ENCODE assay signal across 22 cellular contexts in genomic region chr14:59176764-59177163, GRCh38.
"Had no signal": no experiment of that assay in that cellular context is flagged by ENCODE, and none has a peak within 500 bp of the region (broad histone marks: within the 10 kb centered on the region; RNA-seq: fewer than 3 reads in every experiment).

No MANE protein-coding gene starts in this region.

- H3K9me3 Mint-ChIP-seq: activated CD4-positive, alpha-beta T cell treated with anti-CD3 and anti-CD28 coated beads, Interleukin-2, amount 10 ng/mL, durations not matched to agents 7 days and 5 days; activated CD8-positive, alpha-beta T cell treated with anti-CD3 and anti-CD28 coated beads for 36 hours; activated naive CD4-positive, alpha-beta T cell treated with anti-CD3 and anti-CD28 coated beads, Interleukin-2, amount 10 ng/mL, durations not matched to agents 7 days and 5 days; brain; dendritic cell treated with granulocyte-macrophage colony-stimulating factor and Interleukin-4, amounts not matched to agents 40 ng/mL and 50 ng/mL, for 4 days; memory B cell; natural killer cell treated with Interleukin-12 subunit alpha and Interleukin-12 subunit beta and Interleukin-15 and Interleukin-18, amount 100 ng/mL, for 72 hours; T-cell had no signal

- H3K4me1 Mint-ChIP-seq: activated CD4-positive, alpha-beta T cell treated with anti-CD3 and anti-CD28 coated beads, Interleukin-2, amount 10 ng/mL, durations not matched to agents 7 days and 5 days; activated naive CD4-positive, alpha-beta T cell treated with anti-CD3 and anti-CD28 coated beads, Interleukin-2, amount 10 ng/mL, durations not matched to agents 7 days and 5 days; T-cell had no signal

- H3K36me3 Mint-ChIP-seq: activated CD8-positive, alpha-beta memory T cell treated with anti-CD3 and anti-CD28 coated beads, Interleukin-2, amount 10 ng/mL, durations not matched to agents 7 days and 5 days; activated naive CD4-positive, alpha-beta T cell treated with anti-CD3 and anti-CD28 coated beads, Interleukin-2, amount 10 ng/mL, durations not matched to agents 7 days and 5 days; brain; natural killer cell treated with Interleukin-12 subunit alpha and Interleukin-12 subunit beta and Interleukin-15 and Interleukin-18, amount 100 ng/mL, for 72 hours; T-cell had no signal

- H3K27ac ChIP-seq: spleen, transverse colon, uterus, WERI-Rb-1 had no signal

- H3K4me3 ChIP-seq: spleen, transverse colon, uterus had no signal

- H3K9me3 ChIP-seq: spleen, transverse colon, uterus had no signal

- H3K27me3 Mint-ChIP-seq: brain; dendritic cell treated with granulocyte-macrophage colony-stimulating factor and Interleukin-4, amounts not matched to agents 40 ng/mL and 50 ng/mL, for 4 days had no signal

- DNase-seq: activated CD4-positive, alpha-beta T cell treated with anti-CD3 and anti-CD28 coated beads, Interleukin-2, amount 10 ng/mL, durations not matched to agents 7 days and 5 days; activated CD4-positive, CD25-positive, alpha-beta regulatory T cell treated with anti-CD3 and anti-CD28 coated beads, Interleukin-2, amount 50 U/mL, for 72 hours; activated CD8-positive, alpha-beta memory T cell treated with anti-CD3 and anti-CD28 coated beads, Interleukin-2, amount 10 ng/mL, durations not matched to agents 7 days and 5 days; activated CD8-positive, alpha-beta T cell treated with anti-CD3 and anti-CD28 coated beads for 36 hours; activated effector memory CD4-positive, alpha-beta T cell treated with anti-CD3 and anti-CD28 coated beads, Interleukin-2, amount 50 U/mL, for 16 hours; activated naive CD4-positive, alpha-beta T cell treated with anti-CD3 and anti-CD28 coated beads, Interleukin-2, amount 10 ng/mL, durations not matched to agents 7 days and 5 days; activated T-cell treated with anti-CD3 and anti-CD28 coated beads for 4 hours; anterior cingulate cortex; effector CD4-positive, alpha-beta T cell; head of caudate nucleus; posterior cingulate gyrus; spleen; stimulated activated CD4-positive, alpha-beta T cell treated with anti-CD3 and anti-CD28 coated beads, Interleukin-4, amount 100 ng/mL, for 24 hours; stimulated activated naive CD4-positive, alpha-beta T cell treated with Interleukin-2 at 50 U/mL for 16 hours; T-cell; transverse colon; uterus; WERI-Rb-1 had no signal

- H3K27me3 ChIP-seq: spleen, transverse colon, uterus had no signal

- H3K4me3 Mint-ChIP-seq: activated CD4-positive, alpha-beta T cell treated with anti-CD3 and anti-CD28 coated beads, Interleukin-2, amount 10 ng/mL, durations not matched to agents 7 days and 5 days; activated CD8-positive, alpha-beta memory T cell treated with anti-CD3 and anti-CD28 coated beads, Interleukin-2, amount 10 ng/mL, durations not matched to agents 7 days and 5 days; activated CD8-positive, alpha-beta T cell treated with anti-CD3 and anti-CD28 coated beads for 36 hours; activated naive CD4-positive, alpha-beta T cell treated with anti-CD3 and anti-CD28 coated beads, Interleukin-2, amount 10 ng/mL, durations not matched to agents 7 days and 5 days; brain; dendritic cell treated with granulocyte-macrophage colony-stimulating factor and Interleukin-4, amounts not matched to agents 40 ng/mL and 50 ng/mL, for 4 days; memory B cell; natural killer cell treated with Interleukin-12 subunit alpha and Interleukin-12 subunit beta and Interleukin-15 and Interleukin-18, amount 100 ng/mL, for 72 hours; T-cell had no signal

- H3K36me3 ChIP-seq: spleen, transverse colon, uterus, WERI-Rb-1 had no signal

- ATAC-seq: activated CD8-positive, alpha-beta memory T cell treated with anti-CD3 and anti-CD28 coated beads, Interleukin-2, amount 10 ng/mL, durations not matched to agents 7 days and 5 days; activated CD8-positive, alpha-beta T cell treated with anti-CD3 and anti-CD28 coated beads for 36 hours; natural killer cell treated with Interleukin-12 subunit alpha and Interleukin-12 subunit beta and Interleukin-15 and Interleukin-18, amount 100 ng/mL, for 72 hours; T-cell had no signal

- H3K4me1 ChIP-seq: spleen, transverse colon, uterus had no signal

- H3K27ac Mint-ChIP-seq: activated CD4-positive, alpha-beta T cell treated with anti-CD3 and anti-CD28 coated beads, Interleukin-2, amount 10 ng/mL, durations not matched to agents 7 days and 5 days; activated CD8-positive, alpha-beta memory T cell treated with anti-CD3 and anti-CD28 coated beads, Interleukin-2, amount 10 ng/mL, durations not matched to agents 7 days and 5 days; activated CD8-positive, alpha-beta T cell treated with anti-CD3 and anti-CD28 coated beads for 36 hours; activated naive CD4-positive, alpha-beta T cell treated with anti-CD3 and anti-CD28 coated beads, Interleukin-2, amount 10 ng/mL, durations not matched to agents 7 days and 5 days; dendritic cell treated with granulocyte-macrophage colony-stimulating factor and Interleukin-4, amounts not matched to agents 40 ng/mL and 50 ng/mL, for 4 days; memory B cell; natural killer cell treated with Interleukin-12 subunit alpha and Interleukin-12 subunit beta and Interleukin-15 and Interleukin-18, amount 100 ng/mL, for 72 hours; T-cell had no signal
